ENCODE assay signal across 1 cellular context in the genomic region with DNA sequence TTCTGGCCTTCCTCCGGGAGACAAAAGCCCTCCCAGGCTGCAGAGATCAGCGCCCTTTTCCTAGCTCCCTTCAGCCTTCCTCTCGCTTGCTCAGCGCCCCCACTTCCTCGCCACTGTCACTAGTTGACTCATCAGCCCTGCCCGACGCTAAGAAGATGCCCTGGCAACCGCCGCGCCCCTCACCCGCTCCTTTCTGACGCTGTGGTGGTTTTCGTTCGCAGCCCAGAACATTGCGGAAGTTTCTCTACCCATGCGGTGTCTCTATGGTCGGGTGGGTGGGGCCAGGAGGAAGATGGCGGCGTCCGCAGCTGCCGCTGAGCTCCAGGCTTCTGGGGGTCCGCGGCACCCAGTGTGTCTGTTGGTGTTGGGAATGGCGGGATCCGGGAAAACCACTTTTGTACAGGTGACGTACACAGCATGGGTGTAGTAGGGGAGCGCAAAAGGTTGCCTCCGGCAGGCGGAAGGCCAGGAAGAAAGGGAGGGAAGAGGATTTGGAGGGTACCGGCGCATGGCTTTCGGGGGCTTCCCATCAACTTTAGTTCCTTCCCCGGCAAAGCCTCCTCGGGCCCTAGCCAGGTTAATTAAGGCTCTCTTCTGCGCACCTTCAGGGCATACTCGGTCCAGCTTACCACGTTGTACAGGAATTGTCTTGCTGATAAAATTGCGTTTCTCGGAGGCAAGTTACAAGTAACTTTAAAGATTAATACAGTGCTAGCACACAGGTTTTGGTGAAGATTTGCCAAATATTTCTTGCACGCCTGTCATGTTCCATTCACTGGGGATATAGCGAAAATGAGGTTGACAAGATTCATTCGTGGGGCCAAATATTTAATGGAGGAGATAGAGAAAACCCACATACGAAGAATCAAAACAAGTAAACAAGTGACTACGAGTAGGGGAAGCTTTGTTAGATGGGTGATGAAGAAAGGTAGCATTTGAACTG.
TF ChIP-seq lines count a peak whose summit lies in the region.

A gene with protein sequence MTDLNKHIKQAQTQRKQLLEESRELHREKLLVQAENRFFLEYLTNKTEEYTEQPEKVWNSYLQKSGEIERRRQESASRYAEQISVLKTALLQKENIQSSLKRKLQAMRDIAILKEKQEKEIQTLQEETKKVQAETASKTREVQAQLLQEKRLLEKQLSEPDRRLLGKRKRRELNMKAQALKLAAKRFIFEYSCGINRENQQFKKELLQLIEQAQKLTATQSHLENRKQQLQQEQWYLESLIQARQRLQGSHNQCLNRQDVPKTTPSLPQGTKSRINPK (minus strand): TSS at position 246 of the 943 bp plus-strand sequence. CDS start 1,213 bp downstream, outside the sequence.
A gene (plus strand): TSS at position 284 of the 943 bp plus-strand sequence. CDS start 9 bp downstream, at position 293.

TF ChIP-seq in HEK293, 187 proteins besides CTCF, POLR2A, EP300 and RAD21 (continued from another document):
- no peak for TF ChIP-seq ZNF677 (tag by site-specific recombination; IDR thresholded peaks at IDR 0.05)
- no peak for TF ChIP-seq ZNF792 (tag by site-specific recombination; IDR thresholded peaks at IDR 0.05)
- TF ChIP-seq ZNF10 (tag by site-specific recombination; IDR thresholded peaks at IDR 0.05) = no peak
- TF ChIP-seq ZNF776 (tag by site-specific recombination; IDR thresholded peaks at IDR 0.05; ENCODE audit: borderline replicate concordance) = no peak
- TF ChIP-seq ZNF175 (tag by site-specific recombination; IDR thresholded peaks at IDR 0.05) = no peak
- TF ChIP-seq YY1 (tag by site-specific recombination; IDR thresholded peaks at IDR 0.05) = peak; percentile 84
- TF ChIP-seq OVOL3 (tag by site-specific recombination; IDR thresholded peaks at IDR 0.05) = no peak
- TF ChIP-seq, protein P1, sequence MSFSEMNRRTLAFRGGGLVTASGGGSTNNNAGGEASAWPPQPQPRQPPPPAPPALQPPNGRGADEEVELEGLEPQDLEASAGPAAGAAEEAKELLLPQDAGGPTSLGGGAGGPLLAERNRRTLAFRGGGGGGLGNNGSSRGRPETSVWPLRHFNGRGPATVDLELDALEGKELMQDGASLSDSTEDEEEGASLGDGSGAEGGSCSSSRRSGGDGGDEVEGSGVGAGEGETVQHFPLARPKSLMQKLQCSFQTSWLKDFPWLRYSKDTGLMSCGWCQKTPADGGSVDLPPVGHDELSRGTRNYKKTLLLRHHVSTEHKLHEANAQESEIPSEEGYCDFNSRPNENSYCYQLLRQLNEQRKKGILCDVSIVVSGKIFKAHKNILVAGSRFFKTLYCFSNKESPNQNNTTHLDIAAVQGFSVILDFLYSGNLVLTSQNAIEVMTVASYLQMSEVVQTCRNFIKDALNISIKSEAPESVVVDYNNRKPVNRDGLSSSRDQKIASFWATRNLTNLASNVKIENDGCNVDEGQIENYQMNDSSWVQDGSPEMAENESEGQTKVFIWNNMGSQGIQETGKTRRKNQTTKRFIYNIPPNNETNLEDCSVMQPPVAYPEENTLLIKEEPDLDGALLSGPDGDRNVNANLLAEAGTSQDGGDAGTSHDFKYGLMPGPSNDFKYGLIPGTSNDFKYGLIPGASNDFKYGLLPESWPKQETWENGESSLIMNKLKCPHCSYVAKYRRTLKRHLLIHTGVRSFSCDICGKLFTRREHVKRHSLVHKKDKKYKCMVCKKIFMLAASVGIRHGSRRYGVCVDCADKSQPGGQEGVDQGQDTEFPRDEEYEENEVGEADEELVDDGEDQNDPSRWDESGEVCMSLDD (tag by site-specific recombination; IDR thresholded peaks at IDR 0.05) = no peak
- TF ChIP-seq ZNF202 (tag by site-specific recombination; IDR thresholded peaks at IDR 0.05; ENCODE audit: borderline replicate concordance) = no peak
- no peak for TF ChIP-seq ZNF169 (tag by site-specific recombination; IDR thresholded peaks at IDR 0.05)
- TF ChIP-seq REPIN1 (tag by site-specific recombination; IDR thresholded peaks at IDR 0.05; ENCODE audit: low read depth) = no peak
- no peak for TF ChIP-seq ZNF701 (tag by site-specific recombination; IDR thresholded peaks at IDR 0.05)
- TF ChIP-seq SP7 (tag by site-specific recombination; IDR thresholded peaks at IDR 0.05) = peak; percentile 65
- no peak; the same call in 1 of the 2 replicates for TF ChIP-seq ZNF2 (tag by site-specific recombination; IDR thresholded peaks at IDR 0.05)
- no peak for TF ChIP-seq ZNF747 (tag by site-specific recombination; IDR thresholded peaks at IDR 0.05)
- no peak for TF ChIP-seq ZNF391 (tag by site-specific recombination; IDR thresholded peaks at IDR 0.05; ENCODE audit: borderline replicate concordance, low read depth)
- no peak for TF ChIP-seq ZNF138 (tag by site-specific recombination; IDR thresholded peaks at IDR 0.05; ENCODE audit: borderline replicate concordance)
- TF ChIP-seq, protein P2, sequence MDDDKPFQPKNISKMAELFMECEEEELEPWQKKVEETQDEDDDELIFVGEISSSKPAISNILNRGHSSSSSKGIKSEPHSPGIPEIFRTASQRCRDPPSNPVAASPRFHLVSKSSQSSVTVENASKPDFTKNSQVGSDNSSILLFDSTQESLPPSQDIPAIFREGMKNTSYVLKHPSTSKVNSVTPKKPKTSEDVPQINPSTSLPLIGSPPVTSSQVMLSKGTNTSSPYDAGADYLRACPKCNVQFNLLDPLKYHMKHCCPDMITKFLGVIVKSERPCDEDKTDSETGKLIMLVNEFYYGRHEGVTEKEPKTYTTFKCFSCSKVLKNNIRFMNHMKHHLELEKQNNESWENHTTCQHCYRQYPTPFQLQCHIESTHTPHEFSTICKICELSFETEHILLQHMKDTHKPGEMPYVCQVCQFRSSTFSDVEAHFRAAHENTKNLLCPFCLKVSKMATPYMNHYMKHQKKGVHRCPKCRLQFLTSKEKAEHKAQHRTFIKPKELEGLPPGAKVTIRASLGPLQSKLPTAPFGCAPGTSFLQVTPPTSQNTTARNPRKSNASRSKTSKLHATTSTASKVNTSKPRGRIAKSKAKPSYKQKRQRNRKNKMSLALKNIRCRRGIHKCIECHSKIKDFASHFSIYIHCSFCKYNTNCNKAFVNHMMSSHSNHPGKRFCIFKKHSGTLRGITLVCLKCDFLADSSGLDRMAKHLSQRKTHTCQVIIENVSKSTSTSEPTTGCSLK (tag by site-specific recombination; IDR thresholded peaks at IDR 0.05) = no peak
- TF ChIP-seq OSR2 (tag by site-specific recombination; IDR thresholded peaks at IDR 0.05) = no peak
- TF ChIP-seq, protein P3, sequence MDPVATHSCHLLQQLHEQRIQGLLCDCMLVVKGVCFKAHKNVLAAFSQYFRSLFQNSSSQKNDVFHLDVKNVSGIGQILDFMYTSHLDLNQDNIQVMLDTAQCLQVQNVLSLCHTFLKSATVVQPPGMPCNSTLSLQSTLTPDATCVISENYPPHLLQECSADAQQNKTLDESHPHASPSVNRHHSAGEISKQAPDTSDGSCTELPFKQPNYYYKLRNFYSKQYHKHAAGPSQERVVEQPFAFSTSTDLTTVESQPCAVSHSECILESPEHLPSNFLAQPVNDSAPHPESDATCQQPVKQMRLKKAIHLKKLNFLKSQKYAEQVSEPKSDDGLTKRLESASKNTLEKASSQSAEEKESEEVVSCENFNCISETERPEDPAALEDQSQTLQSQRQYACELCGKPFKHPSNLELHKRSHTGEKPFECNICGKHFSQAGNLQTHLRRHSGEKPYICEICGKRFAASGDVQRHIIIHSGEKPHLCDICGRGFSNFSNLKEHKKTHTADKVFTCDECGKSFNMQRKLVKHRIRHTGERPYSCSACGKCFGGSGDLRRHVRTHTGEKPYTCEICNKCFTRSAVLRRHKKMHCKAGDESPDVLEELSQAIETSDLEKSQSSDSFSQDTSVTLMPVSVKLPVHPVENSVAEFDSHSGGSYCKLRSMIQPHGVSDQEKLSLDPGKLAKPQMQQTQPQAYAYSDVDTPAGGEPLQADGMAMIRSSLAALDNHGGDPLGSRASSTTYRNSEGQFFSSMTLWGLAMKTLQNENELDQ (tag by site-specific recombination; IDR thresholded peaks at IDR 0.05; ENCODE audit: low read depth) = no peak
- TF ChIP-seq SETDB1 (IDR thresholded peaks at IDR 0.05; ENCODE audit: insufficient read length, low read length) = no peak
- no peak for TF ChIP-seq ZNF19 (tag by site-specific recombination; IDR thresholded peaks at IDR 0.05; ENCODE audit: low read depth)
- 0 out of 2 replicates have a peak, but pooled peaks have one; percentile 36 for TF ChIP-seq ZBTB21 (tag by site-specific recombination; IDR thresholded peaks at IDR 0.05)
- TF ChIP-seq ZNF585B (tag by site-specific recombination; IDR thresholded peaks at IDR 0.05) = no peak
- TF ChIP-seq, protein P4, sequence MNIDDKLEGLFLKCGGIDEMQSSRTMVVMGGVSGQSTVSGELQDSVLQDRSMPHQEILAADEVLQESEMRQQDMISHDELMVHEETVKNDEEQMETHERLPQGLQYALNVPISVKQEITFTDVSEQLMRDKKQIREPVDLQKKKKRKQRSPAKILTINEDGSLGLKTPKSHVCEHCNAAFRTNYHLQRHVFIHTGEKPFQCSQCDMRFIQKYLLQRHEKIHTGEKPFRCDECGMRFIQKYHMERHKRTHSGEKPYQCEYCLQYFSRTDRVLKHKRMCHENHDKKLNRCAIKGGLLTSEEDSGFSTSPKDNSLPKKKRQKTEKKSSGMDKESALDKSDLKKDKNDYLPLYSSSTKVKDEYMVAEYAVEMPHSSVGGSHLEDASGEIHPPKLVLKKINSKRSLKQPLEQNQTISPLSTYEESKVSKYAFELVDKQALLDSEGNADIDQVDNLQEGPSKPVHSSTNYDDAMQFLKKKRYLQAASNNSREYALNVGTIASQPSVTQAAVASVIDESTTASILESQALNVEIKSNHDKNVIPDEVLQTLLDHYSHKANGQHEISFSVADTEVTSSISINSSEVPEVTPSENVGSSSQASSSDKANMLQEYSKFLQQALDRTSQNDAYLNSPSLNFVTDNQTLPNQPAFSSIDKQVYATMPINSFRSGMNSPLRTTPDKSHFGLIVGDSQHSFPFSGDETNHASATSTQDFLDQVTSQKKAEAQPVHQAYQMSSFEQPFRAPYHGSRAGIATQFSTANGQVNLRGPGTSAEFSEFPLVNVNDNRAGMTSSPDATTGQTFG (tag by site-specific recombination; IDR thresholded peaks at IDR 0.05; ENCODE audit: borderline replicate concordance) = no peak
- TF ChIP-seq ZNF624 (tag by site-specific recombination; IDR thresholded peaks at IDR 0.05) = no peak
- no peak for TF ChIP-seq ZNF112 (tag by site-specific recombination; IDR thresholded peaks at IDR 0.05)
- TF ChIP-seq ZNF529 (tag by site-specific recombination; IDR thresholded peaks at IDR 0.05; ENCODE audit: insufficient replicate concordance) = no peak
- TF ChIP-seq SCRT2 (tag by site-specific recombination; IDR thresholded peaks at IDR 0.05) = peak; percentile 85
- TF ChIP-seq, protein P5, sequence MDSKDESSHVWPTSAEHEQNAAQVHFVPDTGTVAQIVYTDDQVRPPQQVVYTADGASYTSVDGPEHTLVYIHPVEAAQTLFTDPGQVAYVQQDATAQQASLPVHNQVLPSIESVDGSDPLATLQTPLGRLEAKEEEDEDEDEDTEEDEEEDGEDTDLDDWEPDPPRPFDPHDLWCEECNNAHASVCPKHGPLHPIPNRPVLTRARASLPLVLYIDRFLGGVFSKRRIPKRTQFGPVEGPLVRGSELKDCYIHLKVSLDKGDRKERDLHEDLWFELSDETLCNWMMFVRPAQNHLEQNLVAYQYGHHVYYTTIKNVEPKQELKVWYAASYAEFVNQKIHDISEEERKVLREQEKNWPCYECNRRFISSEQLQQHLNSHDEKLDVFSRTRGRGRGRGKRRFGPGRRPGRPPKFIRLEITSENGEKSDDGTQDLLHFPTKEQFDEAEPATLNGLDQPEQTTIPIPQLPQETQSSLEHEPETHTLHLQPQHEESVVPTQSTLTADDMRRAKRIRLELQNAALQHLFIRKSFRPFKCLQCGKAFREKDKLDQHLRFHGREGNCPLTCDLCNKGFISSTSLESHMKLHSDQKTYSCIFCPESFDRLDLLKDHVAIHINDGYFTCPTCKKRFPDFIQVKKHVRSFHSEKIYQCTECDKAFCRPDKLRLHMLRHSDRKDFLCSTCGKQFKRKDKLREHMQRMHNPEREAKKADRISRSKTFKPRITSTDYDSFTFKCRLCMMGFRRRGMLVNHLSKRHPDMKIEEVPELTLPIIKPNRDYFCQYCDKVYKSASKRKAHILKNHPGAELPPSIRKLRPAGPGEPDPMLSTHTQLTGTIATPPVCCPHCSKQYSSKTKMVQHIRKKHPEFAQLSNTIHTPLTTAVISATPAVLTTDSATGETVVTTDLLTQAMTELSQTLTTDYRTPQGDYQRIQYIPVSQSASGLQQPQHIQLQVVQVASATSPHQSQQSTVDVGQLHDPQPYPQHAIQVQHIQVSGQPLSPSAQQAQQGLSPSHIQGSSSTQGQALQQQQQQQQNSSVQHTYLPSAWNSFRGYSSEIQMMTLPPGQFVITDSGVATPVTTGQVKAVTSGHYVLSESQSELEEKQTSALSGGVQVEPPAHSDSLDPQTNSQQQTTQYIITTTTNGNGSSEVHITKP (tag by site-specific recombination; IDR thresholded peaks at IDR 0.05) = peak; percentile 40; the same call in 1 of the 2 replicates
- TF ChIP-seq, protein P6, sequence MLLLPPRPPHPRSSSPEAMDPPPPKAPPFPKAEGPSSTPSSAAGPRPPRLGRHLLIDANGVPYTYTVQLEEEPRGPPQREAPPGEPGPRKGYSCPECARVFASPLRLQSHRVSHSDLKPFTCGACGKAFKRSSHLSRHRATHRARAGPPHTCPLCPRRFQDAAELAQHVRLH (tag by site-specific recombination; IDR thresholded peaks at IDR 0.05) = no peak
- TF ChIP-seq ZXDB (tag by site-specific recombination; IDR thresholded peaks at IDR 0.05) = 0 out of 2 replicates have a peak, but pooled peaks have one; percentile 38
- no peak for TF ChIP-seq ZNF654 (tag by site-specific recombination; IDR thresholded peaks at IDR 0.05; ENCODE audit: low read depth)
- no peak for TF ChIP-seq ZNF23 (tag by site-specific recombination; IDR thresholded peaks at IDR 0.05; ENCODE audit: borderline replicate concordance)
- no peak for TF ChIP-seq ZNF658 (tag by site-specific recombination; IDR thresholded peaks at IDR 0.05)
- TF ChIP-seq ZNF791 (tag by site-specific recombination; IDR thresholded peaks at IDR 0.05) = no peak
